ENCODE assay signal across 12 cellular contexts in the genomic region with DNA sequence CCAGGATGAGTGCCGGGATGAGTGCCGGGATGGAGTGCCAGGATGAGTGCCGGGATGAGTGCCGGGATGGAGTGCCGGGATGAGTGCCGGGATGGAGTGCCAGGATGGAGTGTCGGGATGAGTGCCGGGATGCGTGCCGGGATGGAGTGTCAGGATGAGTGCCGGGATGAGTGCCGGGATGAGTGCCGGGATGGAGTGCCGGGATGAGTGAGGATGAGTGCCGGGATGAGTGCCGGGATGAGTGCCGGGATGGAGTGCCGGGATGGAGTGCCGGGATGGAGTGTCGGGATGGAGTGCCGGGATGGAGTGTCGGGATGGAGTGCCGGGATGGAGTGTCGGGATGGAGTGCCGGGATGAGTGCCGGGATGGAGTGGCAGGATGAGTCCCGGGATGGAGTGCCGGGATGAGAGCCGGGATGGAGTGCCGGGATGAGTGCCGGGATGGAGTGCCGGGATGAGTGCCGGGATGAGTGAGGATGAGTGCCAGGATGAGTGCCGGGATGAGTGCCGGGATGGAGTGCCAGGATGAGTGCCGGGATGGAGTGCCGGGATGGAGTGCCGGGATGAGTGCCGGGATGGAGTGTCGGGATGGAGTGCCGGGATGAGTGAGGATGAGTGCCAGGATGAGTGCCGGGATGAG. TPM values are rescaled to one million over a fixed set of nuclear protein-coding genes. Genes with fewer than 3 reads are reported as not detected.
DNase-seq lines count a peak whose midpoint lies in the region; ATAC-seq and TF ChIP-seq lines count a peak whose summit lies in the region.
"Not testable (repeated sequence)": the region's sequence is repeated elsewhere in the genome, so short reads cannot be mapped to it uniquely, and the experiment has no call there.
"Had no signal": no experiment of that assay in that cellular context is flagged by ENCODE, and none has a peak within 500 bp of the region (broad histone marks: within the 10 kb centered on the region; RNA-seq: fewer than 3 reads in every experiment).

No MANE protein-coding gene starts in this region.

- peak overlapping the region; percentile 63 for H3K27ac Mint-ChIP-seq in activated B cell treated with CpG ODN at 0.5 μM for 24 hours
- H3K27ac Mint-ChIP-seq in activated CD4-positive, alpha-beta memory T cell treated with anti-CD3 and anti-CD28 coated beads, Interleukin-2, amount 10 ng/mL, durations not matched to agents 7 days and 5 days = not testable (repeated sequence)
- peak overlapping the region; percentile 74 for H3K27ac Mint-ChIP-seq in activated T-helper 1 cell treated with anti-CD3 and anti-CD28 coated beads, Interleukin-12 subunit alpha, Interleukin-12 subunit beta, Interleukin-2, Interleukin-4 antibody, amounts not matched to agents 30 ng/mL and 10 ng/mL and 1 ng/mL, durations not matched to agents 14 hours and 24 hours and 36 hours
- H3K27ac Mint-ChIP-seq in activated naive CD8-positive, alpha-beta T cell treated with anti-CD3 and anti-CD28 coated beads, Interleukin-2, amount 10 ng/mL, durations not matched to agents 7 days and 5 days = peak overlapping the region; percentile 51
- peak overlapping the region in 2 of 10 donors; percentile 65 to 100 for H3K27ac Mint-ChIP-seq in naive thymus-derived CD8-positive, alpha-beta T cell

- TF ChIP-seq POLR2A in erythroblast (IDR thresholded peaks at IDR 0.05; ENCODE audit: low read length) = not testable (repeated sequence)

- not testable (repeated sequence) for TF ChIP-seq CTCF in GM12865 (IDR thresholded peaks at IDR 0.05; ENCODE audit: insufficient read depth, low read depth, low read length, missing control alignments); activated B cell treated with CpG ODN at 0.5 μM for 24 hours (IDR thresholded peaks at IDR 0.05)

- intact Hi-C loops in activated B cell treated with CpG ODN at 0.5 μM for 24 hours (cut with micrococcal nuclease) = not testable (repeated sequence)
- intact Hi-C loops in activated T-helper 1 cell treated with anti-CD3 and anti-CD28 coated beads, Interleukin-12 subunit alpha, Interleukin-12 subunit beta, Interleukin-2, Interleukin-4 antibody, amounts not matched to agents 30 ng/mL and 10 ng/mL and 1 ng/mL, durations not matched to agents 14 hours and 24 hours and 36 hours (cut with micrococcal nuclease) = loop anchor here (5.0 kb wide), 1 partner anchor 139 kb away; the partner anchor contains the start of gene ACSL1

- DNase-seq in GM12865 (ENCODE audit: low read depth) (peak; percentile 46), erythroblast (lab: John Stamatoyannopoulos, UW) (peak; percentile 46 to 48)
- not testable (repeated sequence) for DNase-seq in activated B cell treated with CpG ODN at 0.5 μM for 24 hours; activated T-helper 1 cell treated with anti-CD3 and anti-CD28 coated beads, Interleukin-12 subunit alpha, Interleukin-12 subunit beta, Interleukin-2, Interleukin-4 antibody, amounts not matched to agents 30 ng/mL and 10 ng/mL and 1 ng/mL, durations not matched to agents 14 hours and 24 hours and 36 hours (ENCODE audit: low spot score)
- peak; percentile 44 for DNase-seq in activated CD4-positive, alpha-beta memory T cell treated with anti-CD3 and anti-CD28 coated beads, Interleukin-2, amount 10 ng/mL, durations not matched to agents 7 days and 5 days
- peak; percentile 62 for DNase-seq in activated naive CD8-positive, alpha-beta T cell treated with anti-CD3 and anti-CD28 coated beads, Interleukin-2, amount 10 ng/mL, durations not matched to agents 7 days and 5 days
- DNase-seq in naive thymus-derived CD8-positive, alpha-beta T cell = peak in 6 of 10 donors; percentile 20 to 59 (median 40)
- peak; percentile 9 to 76 (median 45) for DNase-seq in stimulated activated naive CD4-positive, alpha-beta T cell (lab: John Stamatoyannopoulos, UW)

- not testable (repeated sequence) for H3K27me3 Mint-ChIP-seq in activated B cell treated with CpG ODN at 0.5 μM for 24 hours; activated CD4-positive, alpha-beta memory T cell treated with anti-CD3 and anti-CD28 coated beads, Interleukin-2, amount 10 ng/mL, durations not matched to agents 7 days and 5 days; activated T-helper 1 cell treated with anti-CD3 and anti-CD28 coated beads, Interleukin-12 subunit alpha, Interleukin-12 subunit beta, Interleukin-2, Interleukin-4 antibody, amounts not matched to agents 30 ng/mL and 10 ng/mL and 1 ng/mL, durations not matched to agents 14 hours and 24 hours and 36 hours (ENCODE audit: insufficient read depth); activated naive CD8-positive, alpha-beta T cell treated with anti-CD3 and anti-CD28 coated beads, Interleukin-2, amount 10 ng/mL, durations not matched to agents 7 days and 5 days
- peaks cover 0 to 11% (median 6%) of the 10 kb centered on the region in 5 donors for H3K27me3 Mint-ChIP-seq in naive thymus-derived CD8-positive, alpha-beta T cell

- CTCF ChIA-PET in activated B cell treated with CpG ODN at 0.5 μM for 24 hours (lab: Charles Lee); activated CD4-positive, alpha-beta memory T cell treated with anti-CD3 and anti-CD28 coated beads, Interleukin-2, amount 10 ng/mL, durations not matched to agents 7 days and 5 days (lab: Charles Lee): not testable (repeated sequence)

- POLR2A ChIA-PET in activated B cell treated with CpG ODN at 0.5 μM for 24 hours (lab: Charles Lee); activated CD4-positive, alpha-beta memory T cell treated with anti-CD3 and anti-CD28 coated beads, Interleukin-2, amount 10 ng/mL, durations not matched to agents 7 days and 5 days (lab: Charles Lee); activated naive CD8-positive, alpha-beta T cell treated with anti-CD3 and anti-CD28 coated beads, Interleukin-2, amount 10 ng/mL, durations not matched to agents 7 days and 5 days (lab: Charles Lee); naive thymus-derived CD8-positive, alpha-beta T cell (lab: Charles Lee): not testable (repeated sequence)

- H3K9me3 Mint-ChIP-seq in activated B cell treated with CpG ODN at 0.5 μM for 24 hours; activated CD4-positive, alpha-beta memory T cell treated with anti-CD3 and anti-CD28 coated beads, Interleukin-2, amount 10 ng/mL, durations not matched to agents 7 days and 5 days: not testable (repeated sequence)
- peaks cover 12% of the 10 kb centered on the region for H3K9me3 Mint-ChIP-seq in activated T-helper 1 cell treated with anti-CD3 and anti-CD28 coated beads, Interleukin-12 subunit alpha, Interleukin-12 subunit beta, Interleukin-2, Interleukin-4 antibody, amounts not matched to agents 30 ng/mL and 10 ng/mL and 1 ng/mL, durations not matched to agents 14 hours and 24 hours and 36 hours
- peaks cover 15% of the 10 kb centered on the region for H3K9me3 Mint-ChIP-seq in activated naive CD8-positive, alpha-beta T cell treated with anti-CD3 and anti-CD28 coated beads, Interleukin-2, amount 10 ng/mL, durations not matched to agents 7 days and 5 days
- peaks cover 0 to 21% (median 8%) of the 10 kb centered on the region in 9 donors for H3K9me3 Mint-ChIP-seq in naive thymus-derived CD8-positive, alpha-beta T cell

- H3K4me3 Mint-ChIP-seq in activated B cell treated with CpG ODN at 0.5 μM for 24 hours; activated CD4-positive, alpha-beta memory T cell treated with anti-CD3 and anti-CD28 coated beads, Interleukin-2, amount 10 ng/mL, durations not matched to agents 7 days and 5 days; activated T-helper 1 cell treated with anti-CD3 and anti-CD28 coated beads, Interleukin-12 subunit alpha, Interleukin-12 subunit beta, Interleukin-2, Interleukin-4 antibody, amounts not matched to agents 30 ng/mL and 10 ng/mL and 1 ng/mL, durations not matched to agents 14 hours and 24 hours and 36 hours; activated naive CD8-positive, alpha-beta T cell treated with anti-CD3 and anti-CD28 coated beads, Interleukin-2, amount 10 ng/mL, durations not matched to agents 7 days and 5 days: not testable (repeated sequence)
- peak overlapping the region in 3 of 10 donors; percentile 22 to 93 (median 79) for H3K4me3 Mint-ChIP-seq in naive thymus-derived CD8-positive, alpha-beta T cell

- H3K4me3 ChIP-seq in GM12865 (ENCODE audit: low read depth, low read length) = not testable (repeated sequence)

- not testable (repeated sequence) for ATAC-seq in activated B cell treated with CpG ODN at 0.5 μM for 24 hours (ENCODE audit: low read depth); activated naive CD8-positive, alpha-beta T cell treated with anti-CD3 and anti-CD28 coated beads, Interleukin-2, amount 10 ng/mL, durations not matched to agents 7 days and 5 days (ENCODE audit: low read depth); naive thymus-derived CD8-positive, alpha-beta T cell

- not testable (repeated sequence) for H3K4me1 Mint-ChIP-seq in activated B cell treated with CpG ODN at 0.5 μM for 24 hours; activated CD4-positive, alpha-beta memory T cell treated with anti-CD3 and anti-CD28 coated beads, Interleukin-2, amount 10 ng/mL, durations not matched to agents 7 days and 5 days; activated T-helper 1 cell treated with anti-CD3 and anti-CD28 coated beads, Interleukin-12 subunit alpha, Interleukin-12 subunit beta, Interleukin-2, Interleukin-4 antibody, amounts not matched to agents 30 ng/mL and 10 ng/mL and 1 ng/mL, durations not matched to agents 14 hours and 24 hours and 36 hours (ENCODE audit: low read depth); activated naive CD8-positive, alpha-beta T cell treated with anti-CD3 and anti-CD28 coated beads, Interleukin-2, amount 10 ng/mL, durations not matched to agents 7 days and 5 days; naive thymus-derived CD8-positive, alpha-beta T cell

- not testable (repeated sequence) for H3K36me3 Mint-ChIP-seq in activated B cell treated with CpG ODN at 0.5 μM for 24 hours (ENCODE audit: low read depth); activated CD4-positive, alpha-beta memory T cell treated with anti-CD3 and anti-CD28 coated beads, Interleukin-2, amount 10 ng/mL, durations not matched to agents 7 days and 5 days (ENCODE audit: low read depth); activated T-helper 1 cell treated with anti-CD3 and anti-CD28 coated beads, Interleukin-12 subunit alpha, Interleukin-12 subunit beta, Interleukin-2, Interleukin-4 antibody, amounts not matched to agents 30 ng/mL and 10 ng/mL and 1 ng/mL, durations not matched to agents 14 hours and 24 hours and 36 hours (ENCODE audit: low read depth); activated naive CD8-positive, alpha-beta T cell treated with anti-CD3 and anti-CD28 coated beads, Interleukin-2, amount 10 ng/mL, durations not matched to agents 7 days and 5 days; naive thymus-derived CD8-positive, alpha-beta T cell

RNA-seq across cellular contexts. Expression of gene HELT, which starts 52.1 kb away (rescaled TPM):
- total RNA-seq in activated B cell treated with CpG ODN at 0.5 μM for 24 hours = not detected in 2 replicates
- not detected for total RNA-seq in activated CD4-positive, alpha-beta memory T cell treated with anti-CD3 and anti-CD28 coated beads, Interleukin-2, amount 10 ng/mL, durations not matched to agents 7 days and 5 days
- total RNA-seq in activated T-helper 1 cell treated with anti-CD3 and anti-CD28 coated beads, Interleukin-12 subunit alpha, Interleukin-12 subunit beta, Interleukin-2, Interleukin-4 antibody, amounts not matched to agents 30 ng/mL and 10 ng/mL and 1 ng/mL, durations not matched to agents 14 hours and 24 hours and 36 hours = not detected in 2 replicates
- total RNA-seq in activated naive CD8-positive, alpha-beta T cell treated with anti-CD3 and anti-CD28 coated beads, Interleukin-2, amount 10 ng/mL, durations not matched to agents 7 days and 5 days = not detected
- total RNA-seq in naive thymus-derived CD8-positive, alpha-beta T cell = not detected
- polyA plus RNA-seq in naive thymus-derived CD8-positive, alpha-beta T cell = not detected
- total RNA-seq: GM23338, HT1080, MCF 10A had no signal
- polyA plus RNA-seq: A549, GM23338 had no signal
